2 cellular contexts compared by ENCODE assay signal in the genomic region with DNA sequence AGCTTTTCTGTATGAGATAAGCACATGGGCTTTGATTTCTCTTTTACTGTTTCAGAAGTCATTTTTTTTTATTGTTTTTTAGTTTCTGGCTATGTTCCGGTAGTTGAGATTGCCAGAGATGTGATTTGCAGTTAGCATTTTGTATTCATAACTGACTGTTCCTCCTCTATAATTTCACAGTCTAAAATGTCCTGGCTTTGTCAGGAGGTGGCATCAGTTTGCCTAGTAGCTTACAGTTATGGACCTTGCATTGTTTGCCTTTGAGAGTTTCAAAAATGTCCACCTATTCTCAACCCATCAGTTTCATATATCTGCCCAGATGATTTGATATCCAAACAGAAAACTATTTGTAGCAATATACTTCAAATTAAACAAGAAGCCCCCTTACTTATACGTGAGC.
A peak's percentile ranks its signal among the peaks of the same experiment; 100 is the strongest.
TF ChIP-seq lines count a peak whose summit lies in the region.

No MANE protein-coding gene starts in this region.

TF ChIP-seq in IMR-90, 13 proteins besides CTCF, POLR2A, EP300 and RAD21:
- TF ChIP-seq SMC3 (IDR thresholded peaks at IDR 0.05; ENCODE audit: low read depth, low read length) (peak; percentile 26; the same call in 1 of the 2 replicates), NFE2L2 (IDR thresholded peaks at IDR 0.05; ENCODE audit: low read depth, low read length) (no peak)

TF ChIP-seq in liver, 16 proteins besides CTCF, POLR2A, EP300 and RAD21:
- TF ChIP-seq, protein P1, sequence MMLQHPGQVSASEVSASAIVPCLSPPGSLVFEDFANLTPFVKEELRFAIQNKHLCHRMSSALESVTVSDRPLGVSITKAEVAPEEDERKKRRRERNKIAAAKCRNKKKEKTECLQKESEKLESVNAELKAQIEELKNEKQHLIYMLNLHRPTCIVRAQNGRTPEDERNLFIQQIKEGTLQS (IDR thresholded peaks at IDR 0.05) = no peak
- no peak for TF ChIP-seq TAF1 (conservative IDR thresholded peaks at IDR 0.05)
- no peak for TF ChIP-seq HNF4A (conservative IDR thresholded peaks at IDR 0.05)
- TF ChIP-seq, protein P2, sequence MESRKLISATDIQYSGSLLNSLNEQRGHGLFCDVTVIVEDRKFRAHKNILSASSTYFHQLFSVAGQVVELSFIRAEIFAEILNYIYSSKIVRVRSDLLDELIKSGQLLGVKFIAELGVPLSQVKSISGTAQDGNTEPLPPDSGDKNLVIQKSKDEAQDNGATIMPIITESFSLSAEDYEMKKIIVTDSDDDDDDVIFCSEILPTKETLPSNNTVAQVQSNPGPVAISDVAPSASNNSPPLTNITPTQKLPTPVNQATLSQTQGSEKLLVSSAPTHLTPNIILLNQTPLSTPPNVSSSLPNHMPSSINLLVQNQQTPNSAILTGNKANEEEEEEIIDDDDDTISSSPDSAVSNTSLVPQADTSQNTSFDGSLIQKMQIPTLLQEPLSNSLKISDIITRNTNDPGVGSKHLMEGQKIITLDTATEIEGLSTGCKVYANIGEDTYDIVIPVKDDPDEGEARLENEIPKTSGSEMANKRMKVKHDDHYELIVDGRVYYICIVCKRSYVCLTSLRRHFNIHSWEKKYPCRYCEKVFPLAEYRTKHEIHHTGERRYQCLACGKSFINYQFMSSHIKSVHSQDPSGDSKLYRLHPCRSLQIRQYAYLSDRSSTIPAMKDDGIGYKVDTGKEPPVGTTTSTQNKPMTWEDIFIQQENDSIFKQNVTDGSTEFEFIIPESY (IDR thresholded peaks at IDR 0.05) = no peak
- no peak for TF ChIP-seq NR2F2 (IDR thresholded peaks at IDR 0.05)
- TF ChIP-seq FOXA1 (IDR thresholded peaks at IDR 0.05) = no peak
- TF ChIP-seq FOXA2 (IDR thresholded peaks at IDR 0.05) = no peak
- TF ChIP-seq, protein P3, sequence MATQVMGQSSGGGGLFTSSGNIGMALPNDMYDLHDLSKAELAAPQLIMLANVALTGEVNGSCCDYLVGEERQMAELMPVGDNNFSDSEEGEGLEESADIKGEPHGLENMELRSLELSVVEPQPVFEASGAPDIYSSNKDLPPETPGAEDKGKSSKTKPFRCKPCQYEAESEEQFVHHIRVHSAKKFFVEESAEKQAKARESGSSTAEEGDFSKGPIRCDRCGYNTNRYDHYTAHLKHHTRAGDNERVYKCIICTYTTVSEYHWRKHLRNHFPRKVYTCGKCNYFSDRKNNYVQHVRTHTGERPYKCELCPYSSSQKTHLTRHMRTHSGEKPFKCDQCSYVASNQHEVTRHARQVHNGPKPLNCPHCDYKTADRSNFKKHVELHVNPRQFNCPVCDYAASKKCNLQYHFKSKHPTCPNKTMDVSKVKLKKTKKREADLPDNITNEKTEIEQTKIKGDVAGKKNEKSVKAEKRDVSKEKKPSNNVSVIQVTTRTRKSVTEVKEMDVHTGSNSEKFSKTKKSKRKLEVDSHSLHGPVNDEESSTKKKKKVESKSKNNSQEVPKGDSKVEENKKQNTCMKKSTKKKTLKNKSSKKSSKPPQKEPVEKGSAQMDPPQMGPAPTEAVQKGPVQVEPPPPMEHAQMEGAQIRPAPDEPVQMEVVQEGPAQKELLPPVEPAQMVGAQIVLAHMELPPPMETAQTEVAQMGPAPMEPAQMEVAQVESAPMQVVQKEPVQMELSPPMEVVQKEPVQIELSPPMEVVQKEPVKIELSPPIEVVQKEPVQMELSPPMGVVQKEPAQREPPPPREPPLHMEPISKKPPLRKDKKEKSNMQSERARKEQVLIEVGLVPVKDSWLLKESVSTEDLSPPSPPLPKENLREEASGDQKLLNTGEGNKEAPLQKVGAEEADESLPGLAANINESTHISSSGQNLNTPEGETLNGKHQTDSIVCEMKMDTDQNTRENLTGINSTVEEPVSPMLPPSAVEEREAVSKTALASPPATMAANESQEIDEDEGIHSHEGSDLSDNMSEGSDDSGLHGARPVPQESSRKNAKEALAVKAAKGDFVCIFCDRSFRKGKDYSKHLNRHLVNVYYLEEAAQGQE (IDR thresholded peaks at IDR 0.05) = no peak
- TF ChIP-seq HNF4G (IDR thresholded peaks at IDR 0.05) = no peak
- TF ChIP-seq YY1 (IDR thresholded peaks at IDR 0.05) = no peak
- no peak for TF ChIP-seq JUND (IDR thresholded peaks at IDR 0.05)
- no peak for TF ChIP-seq RXRA (IDR thresholded peaks at IDR 0.05)
- TF ChIP-seq, protein P4, sequence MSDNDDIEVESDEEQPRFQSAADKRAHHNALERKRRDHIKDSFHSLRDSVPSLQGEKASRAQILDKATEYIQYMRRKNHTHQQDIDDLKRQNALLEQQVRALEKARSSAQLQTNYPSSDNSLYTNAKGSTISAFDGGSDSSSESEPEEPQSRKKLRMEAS (IDR thresholded peaks at IDR 0.05) = no peak
